In the genomic region with DNA sequence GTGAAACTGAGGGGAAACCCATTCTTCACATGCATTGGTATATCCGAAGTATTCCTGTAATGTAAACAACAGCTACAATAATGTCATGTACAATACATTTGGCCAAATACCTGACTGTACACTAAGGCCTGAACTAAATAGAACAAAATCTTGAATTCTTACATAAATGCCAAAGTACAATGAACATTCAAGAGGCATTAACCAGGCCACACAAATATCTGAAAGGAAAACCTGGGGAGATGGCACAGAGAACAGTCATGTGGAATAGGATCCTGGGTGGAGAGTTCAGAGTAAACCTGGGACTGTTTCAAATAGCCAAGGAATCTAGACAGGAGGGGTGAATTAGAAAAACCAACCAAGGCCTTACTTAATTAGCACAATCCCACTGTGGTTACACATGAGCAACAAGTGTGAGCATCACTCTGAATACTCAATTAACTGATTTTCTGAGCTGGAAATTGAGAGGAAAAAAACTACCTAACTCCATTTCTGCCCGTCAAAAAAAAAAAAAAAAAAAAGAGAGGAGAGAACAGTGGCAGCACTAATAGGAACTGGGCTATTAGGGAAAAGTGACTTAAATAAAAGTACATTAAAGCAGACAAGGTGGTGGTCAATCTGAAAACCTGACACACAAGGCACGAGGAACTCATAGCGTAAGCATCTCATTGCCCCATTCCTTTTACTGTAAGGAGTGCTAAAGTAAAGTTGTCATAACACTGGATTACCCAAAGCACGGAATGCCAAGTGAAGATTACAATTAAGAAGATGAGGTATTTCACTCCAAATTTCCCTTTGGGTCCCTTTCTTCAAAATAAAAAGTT, we compare ENCODE assay signal across 9 cellular contexts. TPM values are rescaled to one million over a fixed set of nuclear protein-coding genes. Genes with fewer than 3 reads are reported as not detected.
DNase-seq lines count a peak whose midpoint lies in the region; ATAC-seq, FAIRE-seq and TF ChIP-seq lines count a peak whose summit lies in the region.
"Had no signal": no experiment of that assay in that cellular context is flagged by ENCODE, and none has a peak within 500 bp of the region (broad histone marks: within the 10 kb centered on the region; RNA-seq: fewer than 3 reads in every experiment).

No MANE protein-coding gene starts in this region.

- no peak for TF ChIP-seq EP300 in K562 (IDR thresholded peaks at IDR 0.05; ENCODE audit: low read length)

- BruUV-seq in K562 (replicated peaks; lab: Mats Ljungman, UMichigan): TSS peak; percentile 1

- peak overlapping the region; percentile 22; the same call in 1 of the 2 replicates for H3K4me2 ChIP-seq in K562 (ENCODE audit: insufficient read depth, low read length)

- H3K9me3 Mint-ChIP-seq in mesothelial cell of epicardium: no peaks in the 10 kb centered on the region

- TF ChIP-seq POLR2A in K562 (conservative IDR thresholded peaks at IDR 0.05): no peak
- TF ChIP-seq POLR2A in uterus (IDR thresholded peaks at IDR 0.05): no peak

- POLR2A ChIA-PET in K562 (lab: Yijun Ruan, JAX): interaction anchor here (0.8 to 4.3 kb wide), 4 partner anchors 11 to 20 kb away, joined by 3 to 42 read pairs (median 3); partner anchors contain the start of genes MGME1 and SNX5

- H3K9me3 ChIP-seq in left ventricle myocardium inferior (replicated peaks): no peaks in the 10 kb centered on the region
- no peaks in the 10 kb centered on the region for H3K9me3 ChIP-seq in K562 (replicated peaks; ENCODE audit: control insufficient read depth, insufficient read depth, low read depth, low read length)
- H3K9me3 ChIP-seq in uterus: no peaks in the 10 kb centered on the region

- 54% methylated on average over 4 of the region's 5 CpGs for WGBS in K562 (ENCODE audit: insufficient coverage, low coverage, missing lambda C conversion rate)

- DNase-seq in left ventricle myocardium inferior: no peak
- DNase-seq in cardiac septum (ENCODE audit: low spot score): no peak
- DNase-seq in K562 (ENCODE audit: extremely low read depth in 1 of 4, low spot score in 3 of 4): no peak
- no peak for DNase-seq in mesothelial cell of epicardium (ENCODE audit: low spot score in 2 of 2, unreplicated experiment in 2 of 2)
- no peak for DNase-seq in uterus
- DNase-seq in COLO829 (ENCODE audit: low spot score): no peak
- DNase-seq in stimulated activated CD4-positive, alpha-beta T cell treated with anti-CD3 and anti-CD28 coated beads, Interleukin-2, amount 100 ng/mL, for 48 hours: no peak

- H4K20me1 ChIP-seq in K562 (replicated peaks; ENCODE audit: control insufficient read depth, insufficient read depth, low read length): peaks cover 24% of the 10 kb centered on the region

- intact Hi-C loops in left ventricle myocardium inferior (cut with micrococcal nuclease) (no loop called here), cardiac septum (cut with DNase I) (no loop called here), K562 (cut with micrococcal nuclease) (no loop called here), uterus (cut with DNase I; ENCODE audit: low total_unique reads) (no loop called here)

- peaks cover 54% of the 10 kb centered on the region for H3K4me1 Mint-ChIP-seq in mesothelial cell of epicardium

- ATAC-seq in K562: no peak
- ATAC-seq in HG03175 (IDR thresholded peaks at IDR 0.05; ENCODE audit: unreplicated experiment): no peak

- no peak overlapping the region for H2AFZ ChIP-seq in K562 (ENCODE audit: low read depth, low read length)

- TF ChIP-seq CTCF in left ventricle myocardium inferior (IDR thresholded peaks at IDR 0.05; ENCODE audit: borderline replicate concordance) (no peak), K562 (IDR thresholded peaks at IDR 0.05 in 2 of 3, conservative IDR thresholded peaks at IDR 0.05 in 1 of 3; ENCODE audit: insufficient read depth in 2 of 3, low read depth in 1 of 3, low read length in 3 of 3) (no peak), mesothelial cell of epicardium (IDR thresholded peaks at IDR 0.05; ENCODE audit: unreplicated experiment) (no peak), uterus (IDR thresholded peaks at IDR 0.05) (no peak)

- peaks cover 62% of the 10 kb centered on the region for H3K4me1 ChIP-seq in left ventricle myocardium inferior
- H3K4me1 ChIP-seq in K562 (replicated peaks in 1 of 2; ENCODE audit: control insufficient read depth in 2 of 2, insufficient read depth in 2 of 2, low read length in 2 of 2): peaks cover 16 to 40% of the 10 kb centered on the region in 2 experiments; a peak in 3 of 5 replicates
- H3K4me1 ChIP-seq in uterus: peaks cover 0 to 13% of the 10 kb centered on the region in 2 donors

- H3K36me3 Mint-ChIP-seq in mesothelial cell of epicardium: peaks cover 29% of the 10 kb centered on the region

- H3K36me3 ChIP-seq in left ventricle myocardium inferior: peaks cover 36% of the 10 kb centered on the region
- peaks cover 73% of the 10 kb centered on the region for H3K36me3 ChIP-seq in K562 (ENCODE audit: control insufficient read depth, insufficient read depth, low read length)
- no peaks in the 10 kb centered on the region for H3K36me3 ChIP-seq in uterus

- peak overlapping the region; percentile 58 for H3K27ac ChIP-seq in left ventricle myocardium inferior (replicated peaks)
- H3K27ac ChIP-seq in K562 (ENCODE audit: extremely low read depth, low read depth, low read length): peak overlapping the region; percentile 64; the same call in 2 of the 3 replicates
- peak overlapping the region; percentile 57 to 78 for H3K27ac ChIP-seq in uterus
- H3K27ac ChIP-seq: C4-2B had no signal

- H3K4me3 ChIP-seq in left ventricle myocardium inferior (no peak overlapping the region), K562 (no peak overlapping the region), uterus (no peak overlapping the region)

- peak overlapping the region; percentile 71 for H3K27ac Mint-ChIP-seq in mesothelial cell of epicardium

- no peak for FAIRE-seq in K562 (lab: Jason Lieb, UNC)

- CTCF ChIA-PET in K562 (lab: Yijun Ruan, JAX; ENCODE audit: low intra/inter-chr PET ratio): interaction anchor here (0.6 kb wide), 1 partner anchor 317 kb away, joined by 4 read pairs; no protein-coding TSS in a partner anchor

- H3K4me3 Mint-ChIP-seq in mesothelial cell of epicardium: no peak overlapping the region

- H3K27me3 Mint-ChIP-seq in mesothelial cell of epicardium (ENCODE audit: low read depth): no peaks in the 10 kb centered on the region

- H3K27me3 ChIP-seq in left ventricle myocardium inferior (ENCODE audit: low read depth) (no peaks in the 10 kb centered on the region), K562 (ENCODE audit: control insufficient read depth in 2 of 2, insufficient read depth in 2 of 2, low read length in 2 of 2) (no peaks in the 10 kb centered on the region), uterus (no peaks in the 10 kb centered on the region)

- in situ Hi-C loops in K562 (cut with MboI): no loop called here

- H3K9me1 ChIP-seq in K562 (ENCODE audit: control insufficient read depth, insufficient read depth, low read length): peaks cover 3% of the 10 kb centered on the region

- H3K79me2 ChIP-seq in K562 (ENCODE audit: control insufficient read depth, insufficient read depth, low read length): peaks cover 100% of the 10 kb centered on the region

- 0 out of 4 replicates have a peak overlapping the region, but pooled peaks of 1 of the 2 experiments have one; percentile 42 for H3K9ac ChIP-seq in K562 (ENCODE audit: insufficient read depth in 1 of 2, low read depth in 2 of 2, low read length in 2 of 2)

- TF ChIP-seq RAD21 in K562 (CRISPR knock-in tag; conservative IDR thresholded peaks at IDR 0.05 in 1 of 2, IDR thresholded peaks at IDR 0.05 in 1 of 2): no peak

RNA-seq across cellular contexts. Expression of gene SNX5, which starts 10.9 kb away (rescaled TPM):
- total RNA-seq in left ventricle myocardium inferior (46.3 TPM), cardiac septum (42.1 TPM), K562 (2014; rRNA removed) (150 and 171 TPM in 2 replicates), K562 (2014; rRNA removed; fragmentation: Illumina TruSeq; extraction: Trizol) (157 and 183 TPM in 2 replicates), K562 (2015; rRNA removed; fragmentation: Illumina TruSeq; extraction: Trizol) (156 and 164 TPM in 2 replicates), K562 (2021) (128 and 142 TPM in 2 replicates), mesothelial cell of epicardium (130 to 134 TPM (median 133 TPM) in 3 replicates), uterus (100 to 1,000 TPM in 2 of 4 donors, 10 to 100 TPM in 2; 71.2 to 207 (median 110) TPM)
- total RNA-seq in K562 (2011; cell fraction: chromatin; rRNA removed; ENCODE audit: low replicate concordance): 174 and 330 TPM in 2 replicates
- total RNA-seq in K562 (2011; cell fraction: nucleolus; rRNA removed): 139 and 146 TPM in 2 replicates
- total RNA-seq in K562 (2011; cell fraction: nucleoplasm; rRNA removed): 189 and 260 TPM in 2 replicates
- polyA plus RNA-seq in K562 (2011; rRNA removed) (139 and 174 TPM in 2 replicates), K562 (2014; fragmentation: Illumina TruSeq; extraction: Trizol) (150 and 160 TPM in 2 replicates), K562 (2014; fragmentation: Nextera tagmentation; extraction: Ambion mirVana) (10 to 100 TPM; 53.5 to 69.8 TPM), K562 (2014; rRNA removed) (232 and 276 TPM in 2 replicates)
- 84.9 and 100 TPM in 2 replicates for polyA plus RNA-seq in K562 (2011; cell fraction: cytosol; rRNA removed)
- polyA plus RNA-seq in K562 (2011; cell fraction: nucleus; rRNA removed): 170 and 187 TPM in 2 replicates
- 122 and 132 TPM in 2 replicates for polyA plus RNA-seq in K562 (2012)
- 156 and 164 TPM in 2 replicates for polyA minus RNA-seq in K562 (2011; rRNA and poly(A)+ RNA removed)
- 70.9 and 78.5 TPM in 2 replicates for polyA minus RNA-seq in K562 (2011; cell fraction: cytosol; rRNA and poly(A)+ RNA removed)
- polyA minus RNA-seq in K562 (2011; cell fraction: nucleus; rRNA and poly(A)+ RNA removed): 156 and 184 TPM in 2 replicates

RNA-seq across cellular contexts. Expression of gene MGME1, which starts 11.1 kb away (rescaled TPM):
- total RNA-seq in left ventricle myocardium inferior (13.6 TPM), cardiac septum (9.5 TPM), K562 (2014; rRNA removed) (15.6 and 15.9 TPM in 2 replicates), K562 (2014; rRNA removed; fragmentation: Illumina TruSeq; extraction: Trizol) (38.6 and 42.7 TPM in 2 replicates), K562 (2015; rRNA removed; fragmentation: Illumina TruSeq; extraction: Trizol) (34.1 and 35.0 TPM in 2 replicates), K562 (2021) (29.2 and 30.6 TPM in 2 replicates), mesothelial cell of epicardium (25.0 to 26.7 TPM (median 25.7 TPM) in 3 replicates), uterus (10 to 100 TPM in 1 of 4 donors, 1 to 10 TPM in 3; 3.3 to 18.5 (median 5.8) TPM)
- 27.5 and 51.1 TPM in 2 replicates for total RNA-seq in K562 (2011; cell fraction: chromatin; rRNA removed; ENCODE audit: low replicate concordance)
- total RNA-seq in K562 (2011; cell fraction: nucleolus; rRNA removed): 29.0 and 30.2 TPM in 2 replicates
- total RNA-seq in K562 (2011; cell fraction: nucleoplasm; rRNA removed): 29.8 and 32.3 TPM in 2 replicates
- polyA plus RNA-seq in K562 (2011; rRNA removed) (25.9 and 36.0 TPM in 2 replicates), K562 (2014; fragmentation: Illumina TruSeq; extraction: Trizol) (41.3 and 45.1 TPM in 2 replicates), K562 (2014; fragmentation: Nextera tagmentation; extraction: Ambion mirVana) (10 to 100 TPM; 13.4 to 20.7 TPM), K562 (2014; rRNA removed) (23.1 and 27.3 TPM in 2 replicates)
- 12.0 and 17.2 TPM in 2 replicates for polyA plus RNA-seq in K562 (2011; cell fraction: cytosol; rRNA removed)
- 15.6 and 16.5 TPM in 2 replicates for polyA plus RNA-seq in K562 (2011; cell fraction: nucleus; rRNA removed)
- 33.1 and 37.6 TPM in 2 replicates for polyA plus RNA-seq in K562 (2012)
- 35.0 and 37.2 TPM in 2 replicates for polyA minus RNA-seq in K562 (2011; rRNA and poly(A)+ RNA removed)
- polyA minus RNA-seq in K562 (2011; cell fraction: cytosol; rRNA and poly(A)+ RNA removed): 19.7 and 26.8 TPM in 2 replicates
- polyA minus RNA-seq in K562 (2011; cell fraction: nucleus; rRNA and poly(A)+ RNA removed): 16.3 and 30.9 TPM in 2 replicates
